ENCODE assay signal across 6 cellular contexts in genomic region chr9:85501474-85501873, GRCh38.
"Had no signal": no experiment of that assay in that cellular context is flagged by ENCODE, and none has a peak within 500 bp of the region (broad histone marks: within the 10 kb centered on the region; RNA-seq: fewer than 3 reads in every experiment).

No MANE protein-coding gene starts in this region.

- H3K27ac ChIP-seq: HL-60 had no signal

- H3K4me1 Mint-ChIP-seq: IgD-negative memory B cell had no signal

- H3K4me3 Mint-ChIP-seq: IgD-negative memory B cell had no signal

- H3K4me3 ChIP-seq: K562 had no signal

- DNase-seq: IMR-90, KBM-7, KG1 had no signal

- H3K36me3 Mint-ChIP-seq: IgD-negative memory B cell had no signal

- H3K27ac Mint-ChIP-seq: IgD-negative memory B cell had no signal
